Comparison of ENCODE assay signal across 13 cellular contexts in genomic region chr15:46297766-46298165, GRCh38.
A peak's percentile ranks its signal among the peaks of the same experiment; 100 is the strongest.
DNase-seq lines count a peak whose midpoint lies in the region; ATAC-seq lines count a peak whose summit lies in the region.
"Had no signal": no experiment of that assay in that cellular context is flagged by ENCODE, and none has a peak within 500 bp of the region (broad histone marks: within the 10 kb centered on the region; RNA-seq: fewer than 3 reads in every experiment).

No MANE protein-coding gene starts in this region.

- DNase-seq in NOMO-1 (lab: John Stamatoyannopoulos, UW; ENCODE audit: unreplicated experiment in 2 of 2), result peak; percentile 13 to 74
- DNase-seq in NCI-H1694 (lab: John Stamatoyannopoulos, UW), result no peak
- DNase-seq in epidermal melanocyte (ENCODE audit: insufficient read length, low spot score), result no peak
- no peak for DNase-seq in NCI-H524 (lab: John Stamatoyannopoulos, UW)
- DNase-seq in AG08396 (ENCODE audit: low spot score), result no peak
- DNase-seq: activated CD4-positive, alpha-beta T cell treated with anti-CD3 and anti-CD28 coated beads, Interleukin-2, amount 50 U/mL, for 1 hour; DMS53; NCI-H524 treated with DMSO at 0.1 percent for 48 hours; SK-N-SH; stimulated activated CD4-positive, alpha-beta T cell treated with anti-CD3 and anti-CD28 coated beads, Interleukin-15, amount 100 ng/mL, for 24 hours had no signal

- no peaks in the 10 kb centered on the region for H3K9me3 ChIP-seq in BLaER1
- H3K9me3 ChIP-seq: SK-N-SH had no signal

- no peak overlapping the region for H3K4me3 ChIP-seq in BLaER1

- peaks cover 35% of the 10 kb centered on the region for H3K4me1 ChIP-seq in BLaER1

- H3K27ac ChIP-seq in BLaER1, result no peak overlapping the region

- no peaks in the 10 kb centered on the region for H3K27me3 ChIP-seq in BLaER1

- H4K20me1 ChIP-seq in BLaER1, result no peaks in the 10 kb centered on the region

- peak overlapping the region; percentile 24 for H3K4me2 ChIP-seq in BLaER1
- H3K4me2 ChIP-seq: SK-N-SH had no signal

- H3K36me3 ChIP-seq in BLaER1, result no peaks in the 10 kb centered on the region

- ATAC-seq in GM19467 (IDR thresholded peaks at IDR 0.05; ENCODE audit: unreplicated experiment), result peak; percentile 74
- peak; percentile 62 for ATAC-seq in HG03095 (IDR thresholded peaks at IDR 0.05; ENCODE audit: unreplicated experiment)

- H3K9ac ChIP-seq in BLaER1, result no peak overlapping the region
- H3K9ac ChIP-seq: SK-N-SH had no signal

Comparison
In these comparisons a context has a peak if more than half of its experiments do, and no peak if none do; other contexts are left out.
1. DNase-seq: peak in NOMO-1 (2 of 2); none in NCI-H1694 (single experiment), epidermal melanocyte (single experiment), NCI-H524 (0 of 2) and AG08396 (single experiment).